In genomic region chr7:1248077-1248458, GRCh38 we compare ENCODE assay signal across 19 cellular contexts.
A peak's percentile ranks its signal among the peaks of the same experiment; 100 is the strongest.
DNase-seq lines count a peak whose midpoint lies in the region; ATAC-seq lines count a peak whose summit lies in the region.
"Had no signal": no experiment of that assay in that cellular context is flagged by ENCODE, and none has a peak within 500 bp of the region (broad histone marks: within the 10 kb centered on the region; RNA-seq: fewer than 3 reads in every experiment).

No MANE protein-coding gene starts in this region.

- H3K36me3 ChIP-seq in BLaER1 treated with 17β-estradiol and CSF1 and Interleukin-3, amounts not matched to agents 10 nM and 100 nM: no peaks in the 10 kb centered on the region
- H3K36me3 ChIP-seq: ascending aorta, esophagus muscularis mucosa, upper lobe of left lung, WERI-Rb-1 had no signal

- peaks cover 10 to 21% (median 13%) of the 10 kb centered on the region in 10 experiments; a peak in 15 of 20 replicates for H3K4me1 ChIP-seq in BLaER1 treated with 17β-estradiol and CSF1 and Interleukin-3, amounts not matched to agents 10 nM and 100 nM

- H3K27ac ChIP-seq in BLaER1 treated with 17β-estradiol and CSF1 and Interleukin-3, amounts not matched to agents 10 nM and 100 nM: no peak overlapping the region
- H3K27ac ChIP-seq: ascending aorta, esophagus muscularis mucosa, upper lobe of left lung, WERI-Rb-1 had no signal

- H3K27ac Mint-ChIP-seq in memory B cell: no peak overlapping the region
- H3K27ac Mint-ChIP-seq: activated T-helper 17 cell treated with anti-CD3 and anti-CD28 coated beads, Interleukin-2, amount 50 U/mL, for 72 hours; dendritic cell treated with granulocyte-macrophage colony-stimulating factor and Interleukin-4, amounts not matched to agents 40 ng/mL and 50 ng/mL, for 4 days; stimulated activated memory B cell treated with anti-CD40 and anti-IgM and Interleukin-4, amounts not matched to agents 10 μg/mL and 1 μg/mL and 100 μg/mL, for 72 hours had no signal

- peaks cover 0 to 87% (median 64%) of the 10 kb centered on the region in 11 experiments; a peak in 18 of 22 replicates for H4K20me1 ChIP-seq in BLaER1 treated with 17β-estradiol and CSF1 and Interleukin-3, amounts not matched to agents 10 nM and 100 nM

- ATAC-seq in memory B cell (ENCODE audit: low read depth) (peak; percentile 22), HG03521 (IDR thresholded peaks at IDR 0.05; ENCODE audit: unreplicated experiment) (no peak)
- ATAC-seq: activated T-helper 17 cell treated with anti-CD3 and anti-CD28 coated beads, Interleukin-2, amount 50 U/mL, for 72 hours; stimulated activated memory B cell treated with anti-CD40 and anti-IgM and Interleukin-4, amounts not matched to agents 10 μg/mL and 1 μg/mL and 100 μg/mL, for 72 hours had no signal

- H3K4me2 ChIP-seq in BLaER1 treated with 17β-estradiol and CSF1 and Interleukin-3, amounts not matched to agents 10 nM and 100 nM: peak overlapping the region; percentile 33 to 63 (median 45); a peak in 15 of 22 replicates

- H3K27me3 Mint-ChIP-seq in memory B cell: peaks cover 31% of the 10 kb centered on the region

- H3K27me3 ChIP-seq in BLaER1 treated with 17β-estradiol and CSF1 and Interleukin-3, amounts not matched to agents 10 nM and 100 nM: peaks cover 99 to 100% (median 100%) of the 10 kb centered on the region in 11 experiments

- no peaks in the 10 kb centered on the region for H3K9me3 Mint-ChIP-seq in memory B cell
- H3K9me3 Mint-ChIP-seq: activated T-helper 17 cell treated with anti-CD3 and anti-CD28 coated beads, Interleukin-2, amount 50 U/mL, for 72 hours; dendritic cell treated with granulocyte-macrophage colony-stimulating factor and Interleukin-4, amounts not matched to agents 40 ng/mL and 50 ng/mL, for 4 days; stimulated activated memory B cell treated with anti-CD40 and anti-IgM and Interleukin-4, amounts not matched to agents 10 μg/mL and 1 μg/mL and 100 μg/mL, for 72 hours had no signal

- H3K9me3 ChIP-seq in BLaER1 treated with 17β-estradiol and CSF1 and Interleukin-3, amounts not matched to agents 10 nM and 100 nM (replicated peaks in 1 of 11): no peaks in the 10 kb centered on the region
- H3K9me3 ChIP-seq: ascending aorta, esophagus muscularis mucosa, upper lobe of left lung had no signal

- no peak overlapping the region for H3K4me3 Mint-ChIP-seq in memory B cell
- H3K4me3 Mint-ChIP-seq: activated T-helper 17 cell treated with anti-CD3 and anti-CD28 coated beads, Interleukin-2, amount 50 U/mL, for 72 hours; dendritic cell treated with granulocyte-macrophage colony-stimulating factor and Interleukin-4, amounts not matched to agents 40 ng/mL and 50 ng/mL, for 4 days; stimulated activated memory B cell treated with anti-CD40 and anti-IgM and Interleukin-4, amounts not matched to agents 10 μg/mL and 1 μg/mL and 100 μg/mL, for 72 hours had no signal

- peaks cover 9% of the 10 kb centered on the region for H3K4me1 Mint-ChIP-seq in memory B cell
- H3K4me1 Mint-ChIP-seq: activated T-helper 17 cell treated with anti-CD3 and anti-CD28 coated beads, Interleukin-2, amount 50 U/mL, for 72 hours had no signal

- H3K4me3 ChIP-seq in BLaER1 treated with 17β-estradiol and CSF1 and Interleukin-3, amounts not matched to agents 10 nM and 100 nM: 0 out of 20 replicates have a peak overlapping the region, but pooled peaks of 1 of the 10 experiments have one; percentile 15
- H3K4me3 ChIP-seq: upper lobe of left lung had no signal

- no peaks in the 10 kb centered on the region for H3K36me3 Mint-ChIP-seq in memory B cell
- H3K36me3 Mint-ChIP-seq: stimulated activated memory B cell treated with anti-CD40 and anti-IgM and Interleukin-4, amounts not matched to agents 10 μg/mL and 1 μg/mL and 100 μg/mL, for 72 hours had no signal

- no peak overlapping the region for H3K9ac ChIP-seq in BLaER1 treated with 17β-estradiol and CSF1 and Interleukin-3, amounts not matched to agents 10 nM and 100 nM

- DNase-seq in NCI-H1092 treated with DMSO at 0.1 percent for 48 hours (lab: John Stamatoyannopoulos, UW) (peak; percentile 35), NCI-H1092 (lab: John Stamatoyannopoulos, UW) (no peak), NCI-H69 (lab: John Stamatoyannopoulos, UW) (peak; percentile 69), memory B cell (ENCODE audit: low spot score in 2 of 2) (no peak), HUDEP-2 (lab: John Stamatoyannopoulos, UW; ENCODE audit: unreplicated experiment in 76 of 76) (no peak), AG20443 (ENCODE audit: low spot score) (no peak)
- DNase-seq: KG1, mammary epithelial cell, NCI-H524 treated with DMSO at 0.1 percent for 48 hours, T-helper 1 cell had no signal

Comparison
In these comparisons a context has a peak if more than half of its experiments do, and no peak if none do; other contexts are left out.
1. DNase-seq: peak in NCI-H1092 treated with DMSO at 0.1 percent for 48 hours (single experiment) and NCI-H69 (single experiment); none in NCI-H1092 (single experiment), memory B cell (0 of 2), HUDEP-2 (0 of 76) and AG20443 (single experiment).